Comparison of ENCODE assay signal across 8 cellular contexts in the genomic region with DNA sequence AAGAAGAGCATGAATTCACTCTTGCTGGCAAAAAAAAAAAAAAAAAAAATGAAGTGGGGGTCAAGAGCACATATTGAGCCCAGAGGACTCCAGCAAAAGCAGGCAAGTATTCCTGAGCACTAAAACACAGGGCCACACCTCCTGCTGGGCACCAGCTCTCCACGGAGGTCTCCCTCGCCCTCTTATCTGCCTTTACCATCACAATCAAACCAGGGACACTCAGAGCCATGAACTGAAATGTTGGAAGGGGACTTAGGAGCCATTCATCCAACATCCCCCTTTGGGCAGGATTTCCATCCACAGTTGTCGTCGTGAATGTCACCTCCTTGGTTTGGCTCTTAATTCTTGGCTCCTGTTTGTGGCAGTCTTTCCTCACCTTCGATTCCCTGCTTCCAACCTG.
"Had no signal": no experiment of that assay in that cellular context is flagged by ENCODE, and none has a peak within 500 bp of the region (broad histone marks: within the 10 kb centered on the region; RNA-seq: fewer than 3 reads in every experiment).

No MANE protein-coding gene starts in this region.

- DNase-seq: activated CD4-positive, alpha-beta T cell treated with anti-CD3 and anti-CD28 coated beads, Interleukin-2, amount 10 ng/mL, durations not matched to agents 24 days and 14 days; activated effector memory CD4-positive, alpha-beta T cell treated with Interleukin-2 at 50 U/mL for 16 hours; cerebellar nuclear complex; erythroblast; T-helper 1 cell; trophoblast cell had no signal

- H3K27ac ChIP-seq: neutrophil had no signal

- H3K27me3 ChIP-seq: neutrophil had no signal

- H3K36me3 ChIP-seq: neutrophil had no signal

- ATAC-seq: stimulated activated effector memory CD8-positive, alpha-beta T cell treated with anti-CD3 and anti-CD28 coated beads, Interleukin-12 subunit alpha, Interleukin-12 subunit beta, amount 100 ng/mL, for 72 hours had no signal

- H3K9me3 ChIP-seq: neutrophil had no signal
